ENCODE assay signal across 25 cellular contexts in the genomic region with DNA sequence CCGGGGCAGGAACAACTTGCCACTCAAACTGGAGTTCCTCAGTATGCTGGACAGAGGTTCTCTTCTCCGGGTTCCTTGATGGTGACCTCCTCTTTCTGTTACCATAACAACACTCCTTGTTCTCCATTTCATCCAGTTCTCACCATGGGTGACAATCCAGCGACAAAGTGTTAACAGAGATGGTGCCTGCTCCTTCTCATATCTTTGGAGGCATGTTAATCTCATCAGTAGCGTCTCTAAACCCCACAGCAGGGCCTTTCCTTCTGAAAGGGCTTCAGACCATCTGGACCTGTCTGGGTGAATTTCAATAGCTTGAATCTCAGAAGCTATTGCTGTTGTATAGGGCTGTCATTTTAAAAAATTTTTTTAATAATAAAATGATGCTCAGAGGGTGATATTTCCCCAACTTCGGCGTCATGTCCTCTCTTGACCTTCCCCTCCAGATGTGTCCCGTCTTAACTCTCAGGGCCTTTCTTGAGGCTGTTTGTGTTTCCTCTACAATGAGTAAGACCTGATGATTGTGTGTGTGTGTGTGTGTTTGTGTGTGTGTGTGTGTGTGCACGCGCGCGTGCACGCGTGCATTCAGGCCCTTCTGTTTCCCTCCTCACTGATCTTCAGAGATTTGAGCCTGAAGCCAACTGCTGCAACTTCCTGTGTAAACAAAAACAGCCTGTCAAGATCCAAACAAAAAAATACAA. TPM values are rescaled to one million over a fixed set of nuclear protein-coding genes. Genes with fewer than 3 reads are reported as not detected.
"Had no signal": no experiment of that assay in that cellular context is flagged by ENCODE, and none has a peak within 500 bp of the region (broad histone marks: within the 10 kb centered on the region; RNA-seq: fewer than 3 reads in every experiment).

No MANE protein-coding gene starts in this region.

- H3K27me3 ChIP-seq: cardiac muscle cell, vagina had no signal

- H2AFZ ChIP-seq: parathyroid adenoma had no signal

- H3K27me3 Mint-ChIP-seq: type B pancreatic cell had no signal

- H3K9ac ChIP-seq: parathyroid adenoma had no signal

- ATAC-seq: activated naive CD8-positive, alpha-beta T cell treated with anti-CD3 and anti-CD28 coated beads, Interleukin-2, amount 50 U/mL, for 24 hours; gastrocnemius medialis; natural killer cell had no signal

- H3K4me3 Mint-ChIP-seq: activated CD4-positive, alpha-beta memory T cell treated with anti-CD3 and anti-CD28 coated beads for 36 hours; activated naive CD8-positive, alpha-beta T cell treated with anti-CD3 and anti-CD28 coated beads, Interleukin-2, amount 50 U/mL, for 24 hours; activated T-helper 1 cell treated with anti-CD3 and anti-CD28 coated beads, Interleukin-12 subunit alpha, Interleukin-12 subunit beta, Interleukin-2, Interleukin-4 antibody, amounts not matched to agents 30 ng/mL and 10 ng/mL and 1 ng/mL, durations not matched to agents 14 hours and 24 hours and 36 hours; dendritic cell treated with granulocyte-macrophage colony-stimulating factor and Interleukin-4, amounts not matched to agents 40 ng/mL and 50 ng/mL, for 4 days; natural killer cell; T-helper 1 cell treated with Interleukin-12 subunit alpha and Interleukin-12 subunit beta and Interleukin-4 antibody, amounts not matched to agents 30 μg/mL and 1 μg/mL, for 36 hours; type B pancreatic cell had no signal

- H3K4me1 ChIP-seq: gastrocnemius medialis, left ventricle myocardium inferior, parathyroid adenoma, vagina had no signal

- H3K4me3 ChIP-seq: cardiac muscle cell, gastrocnemius medialis, left ventricle myocardium inferior, thoracic aorta, vagina had no signal

- H3K36me3 ChIP-seq: cardiac muscle cell, gastrocnemius medialis, left ventricle myocardium inferior, thoracic aorta, vagina had no signal

- H3K36me3 Mint-ChIP-seq: activated CD4-positive, alpha-beta memory T cell treated with anti-CD3 and anti-CD28 coated beads for 36 hours; natural killer cell; type B pancreatic cell had no signal

- H3K27ac ChIP-seq: cardiac muscle cell, gastrocnemius medialis, left ventricle myocardium inferior, parathyroid adenoma, thoracic aorta, vagina had no signal

- H3K4me1 Mint-ChIP-seq: activated naive CD8-positive, alpha-beta T cell treated with anti-CD3 and anti-CD28 coated beads, Interleukin-2, amount 50 U/mL, for 24 hours; natural killer cell had no signal

- H3K9me3 ChIP-seq: gastrocnemius medialis, left ventricle myocardium inferior, thoracic aorta, vagina had no signal

- DNase-seq: activated CD4-positive, alpha-beta memory T cell treated with anti-CD3 and anti-CD28 coated beads for 36 hours; activated CD4-positive, alpha-beta T cell treated with anti-CD3 and anti-CD28 coated beads for 4 hours; activated CD4-positive, CD25-positive, alpha-beta regulatory T cell; activated gamma-delta T cell; activated naive CD4-positive, alpha-beta T cell treated with anti-CD3 and anti-CD28 coated beads, Interleukin-2, amount 50 U/mL, for 16 hours; activated naive CD8-positive, alpha-beta T cell treated with anti-CD3 and anti-CD28 coated beads, Interleukin-2, amount 50 U/mL, for 24 hours; effector CD8-positive, alpha-beta T cell; gastrocnemius medialis; hippocampal formation; left ventricle myocardium inferior; midbrain; natural killer cell; stimulated activated CD4-positive, alpha-beta T cell treated with anti-CD3 and anti-CD28 coated beads, Interleukin-4, amount 100 ng/mL, for 1 hour; stimulated activated naive CD4-positive, alpha-beta T cell treated with Interleukin-2 at 50 U/mL for 16 hours; T1000 had no signal

- H3K27ac Mint-ChIP-seq: activated CD4-positive, alpha-beta memory T cell treated with anti-CD3 and anti-CD28 coated beads for 36 hours; activated naive CD8-positive, alpha-beta T cell treated with anti-CD3 and anti-CD28 coated beads, Interleukin-2, amount 50 U/mL, for 24 hours; activated T-helper 1 cell treated with anti-CD3 and anti-CD28 coated beads, Interleukin-12 subunit alpha, Interleukin-12 subunit beta, Interleukin-2, Interleukin-4 antibody, amounts not matched to agents 30 ng/mL and 10 ng/mL and 1 ng/mL, durations not matched to agents 14 hours and 24 hours and 36 hours; dendritic cell treated with granulocyte-macrophage colony-stimulating factor and Interleukin-4, amounts not matched to agents 40 ng/mL and 50 ng/mL, for 4 days; natural killer cell; T-helper 1 cell treated with Interleukin-12 subunit alpha and Interleukin-12 subunit beta and Interleukin-4 antibody, amounts not matched to agents 30 μg/mL and 1 μg/mL, for 36 hours; type B pancreatic cell had no signal

- H3K9me3 Mint-ChIP-seq: activated CD4-positive, alpha-beta memory T cell treated with anti-CD3 and anti-CD28 coated beads for 36 hours; activated naive CD8-positive, alpha-beta T cell treated with anti-CD3 and anti-CD28 coated beads, Interleukin-2, amount 50 U/mL, for 24 hours; activated T-helper 1 cell treated with anti-CD3 and anti-CD28 coated beads, Interleukin-12 subunit alpha, Interleukin-12 subunit beta, Interleukin-2, Interleukin-4 antibody, amounts not matched to agents 30 ng/mL and 10 ng/mL and 1 ng/mL, durations not matched to agents 14 hours and 24 hours and 36 hours; dendritic cell treated with granulocyte-macrophage colony-stimulating factor and Interleukin-4, amounts not matched to agents 40 ng/mL and 50 ng/mL, for 4 days; natural killer cell; T-helper 1 cell treated with Interleukin-12 subunit alpha and Interleukin-12 subunit beta and Interleukin-4 antibody, amounts not matched to agents 30 μg/mL and 1 μg/mL, for 36 hours; type B pancreatic cell had no signal

RNA-seq across cellular contexts. Expression of a gene that starts 24.3 kb away (rescaled TPM):
- total RNA-seq: activated CD4-positive, alpha-beta memory T cell treated with anti-CD3 and anti-CD28 coated beads for 36 hours; activated T-helper 1 cell treated with anti-CD3 and anti-CD28 coated beads, Interleukin-12 subunit alpha, Interleukin-12 subunit beta, Interleukin-2, Interleukin-4 antibody, amounts not matched to agents 30 ng/mL and 10 ng/mL and 1 ng/mL, durations not matched to agents 14 hours and 24 hours and 36 hours; cardiac muscle cell; gastrocnemius medialis; left ventricle myocardium inferior; lung microvascular endothelial cell; natural killer cell; thoracic aorta; vagina had no signal
- polyA plus RNA-seq: cardiac muscle cell, esophagus had no signal

RNA-seq across cellular contexts. Expression of a gene that starts 40.9 kb away (rescaled TPM):
- total RNA-seq: activated CD4-positive, alpha-beta memory T cell treated with anti-CD3 and anti-CD28 coated beads for 36 hours; activated T-helper 1 cell treated with anti-CD3 and anti-CD28 coated beads, Interleukin-12 subunit alpha, Interleukin-12 subunit beta, Interleukin-2, Interleukin-4 antibody, amounts not matched to agents 30 ng/mL and 10 ng/mL and 1 ng/mL, durations not matched to agents 14 hours and 24 hours and 36 hours; left ventricle myocardium inferior; lung microvascular endothelial cell; natural killer cell; vagina had no signal

RNA-seq across cellular contexts. Expression of a gene that starts 55.4 kb away (rescaled TPM):
- total RNA-seq: activated CD4-positive, alpha-beta memory T cell treated with anti-CD3 and anti-CD28 coated beads for 36 hours; activated T-helper 1 cell treated with anti-CD3 and anti-CD28 coated beads, Interleukin-12 subunit alpha, Interleukin-12 subunit beta, Interleukin-2, Interleukin-4 antibody, amounts not matched to agents 30 ng/mL and 10 ng/mL and 1 ng/mL, durations not matched to agents 14 hours and 24 hours and 36 hours; natural killer cell had no signal
